8 cellular contexts compared by ENCODE assay signal in genomic region chr1:150765229-150765976, GRCh38. TPM values are rescaled to one million over a fixed set of nuclear protein-coding genes. Genes with fewer than 3 reads are reported as not detected.
A peak's percentile ranks its signal among the peaks of the same experiment; 100 is the strongest.
DNase-seq lines count a peak whose midpoint lies in the region; ATAC-seq, FAIRE-seq and TF ChIP-seq lines count a peak whose summit lies in the region.

Gene CTSS (minus strand): TSS chr1:150765778. CDS start chr1:150764763, 1,015 bp downstream.

- DNase-seq in AG10803 (ENCODE audit: low read depth) = peak; percentile 21
- peak; percentile 99 for DNase-seq in SIG-M5 treated with dmso at 0.1 percent for 504 hours (lab: John Stamatoyannopoulos, UW; ENCODE audit: unreplicated experiment)
- DNase-seq in neural progenitor cell (ENCODE audit: low spot score) = no peak
- DNase-seq in stimulated activated CD4-positive, alpha-beta T cell treated with anti-CD3 and anti-CD28 coated beads, Interleukin-12 subunit alpha, Interleukin-12 subunit beta, amount 100 ng/mL, for 4 hours = no peak
- no peak for DNase-seq in head of caudate nucleus

- H3K79me2 ChIP-seq in neural progenitor cell (ENCODE audit: low read depth) = no peaks in the 10 kb centered on the region

- peak within 1 kb of the TSS; percentile 23 for H3K27ac Mint-ChIP-seq in neural progenitor cell

- no peaks in the 10 kb centered on the region for H3F3A ChIP-seq in neural progenitor cell (ENCODE audit: low read depth)

- H3K9me3 Mint-ChIP-seq in neural progenitor cell = peaks cover 3% of the 10 kb centered on the region

- peaks cover under 1% of the 10 kb centered on the region for H3K36me3 Mint-ChIP-seq in neural progenitor cell

- H4K20me1 ChIP-seq in neural progenitor cell (ENCODE audit: low read depth) = no peaks in the 10 kb centered on the region

- H3K4me3 Mint-ChIP-seq in neural progenitor cell = no peak within 1 kb of the TSS

- peak; percentile 65 for FAIRE-seq in endometrium (lab: Jason Lieb, UNC)

- no peak within 1 kb of the TSS for H3K4me2 ChIP-seq in neural progenitor cell

- H3K4me1 ChIP-seq in neural progenitor cell = no peaks in the 10 kb centered on the region

- no peak within 1 kb of the TSS for H3K9ac ChIP-seq in neural progenitor cell

- TF ChIP-seq CTCF in AG10803 (conservative IDR thresholded peaks at IDR 0.05; ENCODE audit: low read length) (no peak), neural progenitor cell (IDR thresholded peaks at IDR 0.05) (no peak)

- ATAC-seq in GM18907 (IDR thresholded peaks at IDR 0.05; ENCODE audit: unreplicated experiment) (peak; percentile 87), HG03095 (IDR thresholded peaks at IDR 0.05; ENCODE audit: unreplicated experiment) (peak; percentile 79)

- no peaks in the 10 kb centered on the region for H3K36me3 ChIP-seq in neural progenitor cell

- H3K27ac ChIP-seq in neural progenitor cell = no peak within 1 kb of the TSS

- H3K4me1 Mint-ChIP-seq in neural progenitor cell = peaks cover 4% of the 10 kb centered on the region

- H3K27me3 ChIP-seq in neural progenitor cell = no peaks in the 10 kb centered on the region

- no peaks in the 10 kb centered on the region for H3K9me3 ChIP-seq in neural progenitor cell (ENCODE audit: low read depth)

- H3K27me3 Mint-ChIP-seq in neural progenitor cell (ENCODE audit: insufficient read depth, low read depth) = no peaks in the 10 kb centered on the region

- H3K4me3 ChIP-seq in AG10803 (ENCODE audit: low read length) (peak within 1 kb of the TSS; percentile 18; the same call in 1 of the 2 replicates), neural progenitor cell (no peak within 1 kb of the TSS)

- peak within 1 kb of the TSS; percentile 1 for H2AFZ ChIP-seq in neural progenitor cell (replicated peaks)

- intact Hi-C loops in head of caudate nucleus (cut with DNase I) = no loop called here

RNA-seq across cellular contexts. Expression of gene CTSS, which starts in this region (rescaled TPM):
- 0.06 TPM in 1 of 2 replicates, not detected in the other for total RNA-seq in neural progenitor cell (ENCODE audit: low replicate concordance)

Comparison
In these comparisons a context has a peak if more than half of its experiments do, and no peak if none do; other contexts are left out.
1. DNase-seq: peak in AG10803 (single experiment) and SIG-M5 treated with dmso at 0.1 percent for 504 hours (single experiment); none in neural progenitor cell (single experiment), stimulated activated CD4-positive, alpha-beta T cell treated with anti-CD3 and anti-CD28 coated beads, Interleukin-12 subunit alpha, Interleukin-12 subunit beta, amount 100 ng/mL, for 4 hours (single experiment) and head of caudate nucleus (0 of 42).